ENCODE assay signal across 14 cellular contexts in genomic region chr1:178345238-178345637, GRCh38.
A peak's percentile ranks its signal among the peaks of the same experiment; 100 is the strongest.
DNase-seq lines count a peak whose midpoint lies in the region; ATAC-seq and TF ChIP-seq lines count a peak whose summit lies in the region.
"Had no signal": no experiment of that assay in that cellular context is flagged by ENCODE, and none has a peak within 500 bp of the region (broad histone marks: within the 10 kb centered on the region; RNA-seq: fewer than 3 reads in every experiment).

No MANE protein-coding gene starts in this region.

- ATAC-seq in naive thymus-derived CD8-positive, alpha-beta T cell = no peak

- BruUV-seq in Calu3 (replicated peaks; lab: Mats Ljungman, UMichigan) = no TSS peak

- WGBS in hepatocyte (ENCODE audit: low lambda C conversion rate, missing lambda C conversion rate) = 76% methylated on average over 4 of the region's 4 CpGs
- no CpG with 5 or more reads among the region's 4 CpGs for WGBS in trophoblast cell (ENCODE audit: extremely low coverage, insufficient coverage, insufficient read length)

- no peak overlapping the region for H2BK120ac ChIP-seq in trophoblast cell (ENCODE audit: insufficient read depth, low read length, poor library complexity)

- H3K27me3 Mint-ChIP-seq in Calu3 (ENCODE audit: unreplicated experiment) (no peaks in the 10 kb centered on the region), brain (no peaks in the 10 kb centered on the region)
- peaks cover 0 to 8% (median 2%) of the 10 kb centered on the region in 5 donors for H3K27me3 Mint-ChIP-seq in naive thymus-derived CD8-positive, alpha-beta T cell
- H3K27me3 Mint-ChIP-seq: activated naive CD8-positive, alpha-beta T cell had no signal

- no peak overlapping the region for H4K8ac ChIP-seq in trophoblast cell (ENCODE audit: low read depth, low read length)

- H4K12ac ChIP-seq in trophoblast cell (ENCODE audit: low read depth, low read length) = no peak overlapping the region

- H3K4ac ChIP-seq in trophoblast cell (ENCODE audit: low read depth, low read length) = no peak overlapping the region

- H3K9me3 Mint-ChIP-seq in Calu3 (ENCODE audit: low read depth, unreplicated experiment) = no peaks in the 10 kb centered on the region
- H3K9me3 Mint-ChIP-seq in brain = peaks cover 0 to 7% (median 0%) of the 10 kb centered on the region in 5 experiments
- peaks cover 0 to 4% (median 0%) of the 10 kb centered on the region in 9 donors for H3K9me3 Mint-ChIP-seq in naive thymus-derived CD8-positive, alpha-beta T cell

- no peak overlapping the region for H2AFZ ChIP-seq in hepatocyte
- no peak overlapping the region for H2AFZ ChIP-seq in trophoblast cell (ENCODE audit: insufficient read depth, low read length, poor library complexity)

- H3K4me3 Mint-ChIP-seq in Calu3 (ENCODE audit: low read depth, unreplicated experiment) = no peak overlapping the region
- peak overlapping the region in 3 of 5 experiments; percentile 38 to 63 (median 58) for H3K4me3 Mint-ChIP-seq in brain
- H3K4me3 Mint-ChIP-seq in naive thymus-derived CD8-positive, alpha-beta T cell = no peak overlapping the region
- H3K4me3 Mint-ChIP-seq: activated naive CD8-positive, alpha-beta T cell had no signal

- CTCF ChIA-PET in Calu3 (lab: Charles Lee) = interaction anchor here (1.3 to 2.1 kb wide), 4 partner anchors 15 to 193 kb away, joined by 3 to 12 read pairs (median 6); no protein-coding TSS in a partner anchor

- H3K27ac ChIP-seq in hepatocyte = peak overlapping the region; percentile 6
- H3K27ac ChIP-seq in trophoblast cell (ENCODE audit: low read depth, low read length) = no peak overlapping the region

- H3K4me1 ChIP-seq in hepatocyte (ENCODE audit: insufficient read depth) (peaks cover 15% of the 10 kb centered on the region), trophoblast cell (ENCODE audit: control insufficient read depth in 1 of 2, insufficient read depth in 2 of 2, low read length in 2 of 2) (peaks cover 0 to 3% of the 10 kb centered on the region in 2 experiments)

- no peak overlapping the region for H2BK5ac ChIP-seq in trophoblast cell (ENCODE audit: low read depth, low read length, poor library complexity)

- H3K27me3 ChIP-seq in hepatocyte = no peaks in the 10 kb centered on the region
- no peaks in the 10 kb centered on the region for H3K27me3 ChIP-seq in trophoblast cell (ENCODE audit: insufficient read depth, low read length)
- H3K27me3 ChIP-seq: transverse colon had no signal

- TF ChIP-seq CTCF in Calu3 (IDR thresholded peaks at IDR 0.05; ENCODE audit: unreplicated experiment) (no peak), brain (conservative IDR thresholded peaks at IDR 0.05) (no peak), hepatocyte (IDR thresholded peaks at IDR 0.05; ENCODE audit: poor library complexity) (no peak)

- H3K4me3 ChIP-seq in hepatocyte (no peak overlapping the region), trophoblast cell (ENCODE audit: low read depth, low read length) (no peak overlapping the region)
- H3K4me3 ChIP-seq: transverse colon had no signal

- H3K36me3 Mint-ChIP-seq in Calu3 (ENCODE audit: insufficient read depth, unreplicated experiment) (peaks cover 3% of the 10 kb centered on the region), brain (peaks cover 11% of the 10 kb centered on the region)
- H3K36me3 Mint-ChIP-seq in naive thymus-derived CD8-positive, alpha-beta T cell = no peaks in the 10 kb centered on the region
- H3K36me3 Mint-ChIP-seq: activated naive CD8-positive, alpha-beta T cell had no signal

- H3K9me3 ChIP-seq in hepatocyte (ENCODE audit: low read depth) = no peaks in the 10 kb centered on the region
- H3K9me3 ChIP-seq in trophoblast cell (ENCODE audit: insufficient read depth, low read depth, low read length) = no peaks in the 10 kb centered on the region
- H3K9me3 ChIP-seq: transverse colon had no signal

- POLR2A ChIA-PET in naive thymus-derived CD8-positive, alpha-beta T cell (lab: Charles Lee) = no interaction called here

- no peak overlapping the region for H3K14ac ChIP-seq in trophoblast cell (ENCODE audit: low read length)

- no peaks in the 10 kb centered on the region for H4K20me1 ChIP-seq in hepatocyte (ENCODE audit: insufficient read depth, poor library complexity, severe bottlenecking)

- H2BK12ac ChIP-seq in trophoblast cell (ENCODE audit: low read length) = no peak overlapping the region

- DNase-seq in Calu3 (no peak), hepatocyte (ENCODE audit: low spot score) (no peak), trophoblast cell (peak; percentile 16 to 93), cortex of kidney (lab: John Stamatoyannopoulos, UW) (no peak), EL (no peak), NCI-H1436 (lab: John Stamatoyannopoulos, UW) (no peak)
- no peak for DNase-seq in naive thymus-derived CD8-positive, alpha-beta T cell
- DNase-seq: DMS79; kidney; NCI-H2081; NK-92 treated with Interleukin-12 subunit alpha and Interleukin-12 subunit beta, amount 100 ng/mL, for 24 hours; transverse colon had no signal

- no peak overlapping the region for H3K4me2 ChIP-seq in hepatocyte
- no peak overlapping the region for H3K4me2 ChIP-seq in trophoblast cell (ENCODE audit: low read length)

- no peaks in the 10 kb centered on the region for H3K9me2 ChIP-seq in hepatocyte (replicated peaks; ENCODE audit: insufficient read depth)

- H3K79me2 ChIP-seq in hepatocyte = peaks cover 16% of the 10 kb centered on the region
- H3K79me2 ChIP-seq in trophoblast cell (ENCODE audit: control insufficient read depth, insufficient read depth, low read length, poor library complexity) = no peaks in the 10 kb centered on the region

- H3K4me1 Mint-ChIP-seq in Calu3 (ENCODE audit: low read depth, unreplicated experiment) = peaks cover 51% of the 10 kb centered on the region
- H3K4me1 Mint-ChIP-seq in brain = peaks cover 61% of the 10 kb centered on the region
- H3K4me1 Mint-ChIP-seq in naive thymus-derived CD8-positive, alpha-beta T cell = peaks cover 0 to 2% (median 0%) of the 10 kb centered on the region in 4 donors

- H3K36me3 ChIP-seq in hepatocyte (replicated peaks; ENCODE audit: insufficient read depth, low read depth) (no peaks in the 10 kb centered on the region), trophoblast cell (ENCODE audit: control insufficient read depth in 1 of 2, insufficient read depth in 2 of 2, low read length in 2 of 2) (no peaks in the 10 kb centered on the region)
- H3K36me3 ChIP-seq: transverse colon had no signal

- H3K18ac ChIP-seq in trophoblast cell (ENCODE audit: low read length) = no peak overlapping the region

- no peak overlapping the region for H2AK5ac ChIP-seq in trophoblast cell (ENCODE audit: low read length)

- no peak overlapping the region for H3K9ac ChIP-seq in trophoblast cell (ENCODE audit: low read length)

- H4K91ac ChIP-seq in trophoblast cell (ENCODE audit: low read depth, low read length) = no peak overlapping the region

- H3K27ac Mint-ChIP-seq in Calu3 (ENCODE audit: unreplicated experiment) (peak overlapping the region; percentile 84), brain (peak overlapping the region in 4 of 5 experiments; percentile 76 to 91 (median 83))
- H3K27ac Mint-ChIP-seq in naive thymus-derived CD8-positive, alpha-beta T cell = no peak overlapping the region
- H3K27ac Mint-ChIP-seq: activated naive CD8-positive, alpha-beta T cell had no signal

- H3K79me1 ChIP-seq in trophoblast cell (ENCODE audit: low read length) = no peaks in the 10 kb centered on the region

- no peak overlapping the region for H3K23ac ChIP-seq in trophoblast cell (ENCODE audit: low read length)

- intact Hi-C loops in Calu3 (cut with micrococcal nuclease; ENCODE audit: unreplicated experiment) = no loop called here

Comparison
In these comparisons a context has a peak if more than half of its experiments do, and no peak if none do; other contexts are left out.
1. DNase-seq: peak in trophoblast cell (2 of 2); none in Calu3 (single experiment), hepatocyte (single experiment), cortex of kidney (single experiment), EL (single experiment), NCI-H1436 (single experiment) and naive thymus-derived CD8-positive, alpha-beta T cell (0 of 10).
2. H3K27ac Mint-ChIP-seq: peak in Calu3 (single experiment) and brain (4 of 5); none in naive thymus-derived CD8-positive, alpha-beta T cell (0 of 10).
3. H3K4me3 Mint-ChIP-seq: peak in brain (3 of 5); none in Calu3 (single experiment) and naive thymus-derived CD8-positive, alpha-beta T cell (0 of 10).